ENCODE assay signal across 17 cellular contexts in the genomic region with DNA sequence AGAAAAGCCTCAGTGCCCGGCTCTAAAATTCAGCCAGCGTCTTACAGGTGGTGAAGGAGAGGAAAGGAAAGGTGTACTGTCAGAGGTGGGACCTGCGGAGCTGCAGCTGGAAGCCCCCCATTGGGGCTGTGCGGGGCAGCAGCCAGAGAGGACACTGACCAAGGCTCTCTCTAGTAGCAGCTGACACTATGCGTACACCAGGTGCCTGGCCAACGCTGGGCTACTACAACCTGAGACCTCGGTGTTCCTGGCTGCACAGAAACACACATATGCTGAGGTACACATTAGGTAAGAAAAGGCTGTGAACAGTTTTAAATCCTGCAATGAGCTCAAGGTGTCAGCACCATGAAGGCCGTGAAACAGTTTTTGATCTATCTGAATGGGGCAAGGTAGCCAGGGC. TPM values are rescaled to one million over a fixed set of nuclear protein-coding genes. Genes with fewer than 3 reads are reported as not detected.
DNase-seq lines count a peak whose midpoint lies in the region; ATAC-seq and TF ChIP-seq lines count a peak whose summit lies in the region.
"Had no signal": no experiment of that assay in that cellular context is flagged by ENCODE, and none has a peak within 500 bp of the region (broad histone marks: within the 10 kb centered on the region; RNA-seq: fewer than 3 reads in every experiment).

No MANE protein-coding gene starts in this region.

- H3K9me3 Mint-ChIP-seq in activated T-helper 17 cell treated with anti-CD3 and anti-CD28 coated beads, Interleukin-2, amount 50 U/mL, for 72 hours, result no peaks in the 10 kb centered on the region

- peaks cover 83% of the 10 kb centered on the region for H3K36me3 Mint-ChIP-seq in activated T-helper 17 cell treated with anti-CD3 and anti-CD28 coated beads, Interleukin-2, amount 50 U/mL, for 72 hours (ENCODE audit: low read depth)

- H3K27me3 ChIP-seq in sigmoid colon (no peaks in the 10 kb centered on the region), uterus (no peaks in the 10 kb centered on the region)

- TF ChIP-seq EP300 in sigmoid colon (IDR thresholded peaks at IDR 0.05), result no peak

- H3K4me1 ChIP-seq in sigmoid colon (peaks cover 0 to 20% (median 14%) of the 10 kb centered on the region in 4 donors), uterus (peaks cover 0 to 10% of the 10 kb centered on the region in 2 donors)
- H3K4me1 ChIP-seq: HAP-1 had no signal

- intact Hi-C loops in cardiac septum (cut with DNase I) (no loop called here), left cardiac atrium (cut with DNase I) (no loop called here), sigmoid colon (cut with DNase I) (no loop called here), uterus (cut with DNase I; ENCODE audit: low total_unique reads) (no loop called here)

- peak overlapping the region; percentile 14 for H3K27ac Mint-ChIP-seq in activated T-helper 17 cell treated with anti-CD3 and anti-CD28 coated beads, Interleukin-2, amount 50 U/mL, for 72 hours

- H3K4me3 Mint-ChIP-seq in activated T-helper 17 cell treated with anti-CD3 and anti-CD28 coated beads, Interleukin-2, amount 50 U/mL, for 72 hours, result no peak overlapping the region

- no peak overlapping the region for H3K4me3 ChIP-seq in sigmoid colon
- no peak overlapping the region for H3K4me3 ChIP-seq in uterus
- H3K4me3 ChIP-seq: HAP-1 had no signal

- 96 to 97% methylated on average over 8 of the region's 8 CpGs for WGBS in sigmoid colon, 2 donors

- no peak for ATAC-seq in left cardiac atrium
- ATAC-seq in activated T-helper 17 cell treated with anti-CD3 and anti-CD28 coated beads, Interleukin-2, amount 50 U/mL, for 72 hours (replicated peaks), result no peak
- no peak for ATAC-seq in HG03095 (IDR thresholded peaks at IDR 0.05; ENCODE audit: unreplicated experiment)
- ATAC-seq: Panc1 had no signal

- H3K27ac ChIP-seq in sigmoid colon (no peak overlapping the region), uterus (no peak overlapping the region)

- H3K9me3 ChIP-seq in sigmoid colon (no peaks in the 10 kb centered on the region), uterus (no peaks in the 10 kb centered on the region)
- H3K9me3 ChIP-seq: HAP-1 had no signal

- H3K36me3 ChIP-seq in sigmoid colon (no peaks in the 10 kb centered on the region), uterus (no peaks in the 10 kb centered on the region)
- H3K36me3 ChIP-seq: HAP-1 had no signal

- H3K27me3 Mint-ChIP-seq in activated T-helper 17 cell treated with anti-CD3 and anti-CD28 coated beads, Interleukin-2, amount 50 U/mL, for 72 hours, result no peaks in the 10 kb centered on the region

- TF ChIP-seq CTCF in sigmoid colon (IDR thresholded peaks at IDR 0.05) (no peak), uterus (IDR thresholded peaks at IDR 0.05) (no peak)

- TF ChIP-seq POLR2A in sigmoid colon (IDR thresholded peaks at IDR 0.05), result no peak
- no peak for TF ChIP-seq POLR2A in uterus (IDR thresholded peaks at IDR 0.05)

- DNase-seq in cardiac septum (ENCODE audit: low spot score) (peak; percentile 51), left cardiac atrium (no peak), sigmoid colon (peak; percentile 50), uterus (peak; percentile 2 to 3), dedifferentiated amniotic fluid mesenchymal stem cell (ENCODE audit: extremely low spot score) (no peak)
- DNase-seq: DMS 273 treated with DMSO at 0.1 percent for 48 hours, Kasumi-1, NCI-H1417, NCI-H2029, NCI-H2171 treated with DMSO at 0.1 percent for 48 hours, NCI-H510A, NCI-H82, SHP77 had no signal

- H3K4me1 Mint-ChIP-seq in activated T-helper 17 cell treated with anti-CD3 and anti-CD28 coated beads, Interleukin-2, amount 50 U/mL, for 72 hours, result peaks cover 18% of the 10 kb centered on the region

RNA-seq across cellular contexts. Expression of a gene that starts 55.5 kb away (rescaled TPM):
- 1.1 TPM for total RNA-seq in cardiac septum
- 1 to 10 TPM in 1 of 2 donors, under 1 TPM in 1; 0.18 to 1.2 TPM for total RNA-seq in left cardiac atrium
- not detected for total RNA-seq in activated T-helper 17 cell treated with anti-CD3 and anti-CD28 coated beads, Interleukin-2, amount 50 U/mL, for 72 hours
- total RNA-seq in sigmoid colon, result 1 to 10 TPM in 1 of 4 donors, not detected in 3; 2.2 TPM
- polyA plus RNA-seq in sigmoid colon, result 1 to 10 TPM in 1 of 3 donors, under 1 TPM in 2; 0.57 to 4.8 (median 0.92) TPM
- 1 to 10 TPM in 2 of 4 donors, not detected in 2; 1.6 to 3.7 TPM for total RNA-seq in uterus

Comparison
In these comparisons a context has a peak if more than half of its experiments do, and no peak if none do; other contexts are left out.
1. DNase-seq: peak in cardiac septum (single experiment), sigmoid colon (single experiment) and uterus (2 of 2); none in left cardiac atrium (single experiment) and dedifferentiated amniotic fluid mesenchymal stem cell (single experiment).